ENCODE assay signal across 31 cellular contexts in genomic region chr12:130563322-130563721, GRCh38.
"Had no signal": no experiment of that assay in that cellular context is flagged by ENCODE, and none has a peak within 500 bp of the region (broad histone marks: within the 10 kb centered on the region; RNA-seq: fewer than 3 reads in every experiment).

No MANE protein-coding gene starts in this region.

- ATAC-seq: left lobe of liver; lower lobe of right lung; naive thymus-derived CD8-positive, alpha-beta T cell; psoas muscle; stimulated activated memory B cell treated with anti-CD40 and anti-IgM and Interleukin-4, amounts not matched to agents 10 μg/mL and 1 μg/mL and 100 μg/mL, for 72 hours; stimulated activated naive CD8-positive, alpha-beta T cell treated with anti-CD3 and anti-CD28 coated beads, Interleukin-15, amount 100 ng/mL, for 72 hours had no signal

- H3K27me3 ChIP-seq: ascending aorta, dorsolateral prefrontal cortex, neural progenitor cell, thyroid gland, upper lobe of left lung, vagina had no signal

- H3K4me1 ChIP-seq: ascending aorta, lower lobe of right lung, neural progenitor cell, psoas muscle, thyroid gland, upper lobe of left lung, vagina had no signal

- DNase-seq: activated CD4-positive, alpha-beta T cell treated with anti-CD3 and anti-CD28 coated beads for 4 hours; activated CD4-positive, alpha-beta T cell treated with anti-CD3 and anti-CD28 coated beads, Interleukin-2, amount 50 U/mL, for 4 hours; activated CD8-positive, alpha-beta memory T cell treated with anti-CD3 and anti-CD28 coated beads, Interleukin-2, amount 50 U/mL, for 48 hours; activated gamma-delta T cell; activated naive CD4-positive, alpha-beta T cell treated with anti-CD3 and anti-CD28 coated beads, Interleukin-2, amount 10 ng/mL, durations not matched to agents 7 days and 5 days; activated naive CD8-positive, alpha-beta T cell treated with anti-CD3 and anti-CD28 coated beads, Interleukin-2, amount 10 ng/mL, durations not matched to agents 7 days and 5 days; activated T-cell treated with anti-CD3 and anti-CD28 coated beads, Interleukin-2, amount 50 U/mL, for 24 hours; dorsolateral prefrontal cortex; effector memory CD4-positive, alpha-beta T cell; head of caudate nucleus; hippocampal formation; lower lobe of right lung; mesenchymal stem cell; naive thymus-derived CD8-positive, alpha-beta T cell; occipital lobe; psoas muscle; stimulated activated CD4-positive, alpha-beta T cell treated with anti-CD3 and anti-CD28 coated beads, Interleukin-1b, Interleukin-23, amount 100 ng/mL, for 48 hours; stimulated activated CD4-positive, alpha-beta T cell treated with anti-CD3 and anti-CD28 coated beads, Interleukin-4, amount 100 ng/mL, for 4 hours; stimulated activated CD8-positive, alpha-beta memory T cell treated with anti-CD3 and anti-CD28 coated beads, Interleukin-4, amount 100 ng/mL, for 48 hours; stimulated activated naive CD8-positive, alpha-beta T cell treated with anti-CD3 and anti-CD28 coated beads, Interleukin-15, amount 100 ng/mL, for 72 hours; substantia nigra; thyroid gland; upper lobe of left lung had no signal

- H3K27ac ChIP-seq: ascending aorta, coronary artery, dorsolateral prefrontal cortex, lower lobe of right lung, neural progenitor cell, parathyroid adenoma, psoas muscle, thyroid gland, upper lobe of left lung, vagina, VCaP had no signal
